Comparison of ENCODE assay signal across 24 cellular contexts in the genomic region with DNA sequence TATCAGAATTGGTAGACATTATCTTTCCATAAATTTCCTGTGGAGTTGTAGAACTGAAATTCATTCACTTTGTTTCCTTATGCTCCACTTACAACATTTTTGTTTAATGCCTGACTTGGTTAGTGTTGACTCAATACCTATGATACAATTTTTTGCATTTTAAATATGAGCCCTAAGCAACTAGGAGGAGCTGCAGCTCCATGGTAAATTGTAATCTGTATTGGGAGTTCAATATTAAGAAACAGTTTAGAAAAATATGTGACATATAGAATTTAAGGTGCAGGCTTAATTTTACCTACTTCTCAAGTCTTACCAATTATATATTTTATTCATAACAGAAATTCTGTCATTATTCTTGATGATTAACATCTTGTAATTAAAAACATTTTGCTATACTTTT.
DNase-seq lines count a peak whose midpoint lies in the region; ATAC-seq, FAIRE-seq and TF ChIP-seq lines count a peak whose summit lies in the region.
"Had no signal": no experiment of that assay in that cellular context is flagged by ENCODE, and none has a peak within 500 bp of the region (broad histone marks: within the 10 kb centered on the region; RNA-seq: fewer than 3 reads in every experiment).

No MANE protein-coding gene starts in this region.

- intact Hi-C loops in PC-3 (cut with micrococcal nuclease) = loop anchor here (5.0 to 10.0 kb wide), 2 partner anchors 236 to 826 kb away; no protein-coding TSS in a partner anchor

- H4K20me1 ChIP-seq in PC-3 (ENCODE audit: low read length) = no peaks in the 10 kb centered on the region

- POLR2A ChIA-PET in AG04450 (lab: Yijun Ruan, JAX) = no interaction called here
- POLR2A ChIA-PET in PC-3 (lab: Charles Lee; ENCODE audit: unreplicated experiment) = no interaction called here

- BruUV-seq in PC-3 (replicated peaks; lab: Mats Ljungman, UMichigan) = no TSS peak

- no peak for FAIRE-seq in D721Med (lab: Jason Lieb, UNC)
- FAIRE-seq: GM18507 had no signal

- no peak overlapping the region for H3K9ac ChIP-seq in PC-3 (ENCODE audit: low read length)
- H3K9ac ChIP-seq: parathyroid adenoma had no signal

- H3K36me3 ChIP-seq in PC-3 (ENCODE audit: low read depth, low read length) = no peaks in the 10 kb centered on the region
- H3K36me3 ChIP-seq: ascending aorta, colonic mucosa, thyroid gland had no signal

- H3K27ac ChIP-seq in AG04450 (ENCODE audit: low read depth, low read length) (no peak overlapping the region), PC-3 (ENCODE audit: low read length) (no peak overlapping the region)
- H3K27ac ChIP-seq: ascending aorta, colonic mucosa, parathyroid adenoma, thyroid gland had no signal

- no peaks in the 10 kb centered on the region for H3K9me2 ChIP-seq in PC-3 (replicated peaks; ENCODE audit: low read length)

- no peaks in the 10 kb centered on the region for H3K9me3 ChIP-seq in AG04450 (ENCODE audit: control insufficient read depth, insufficient read depth, low read length)
- no peaks in the 10 kb centered on the region for H3K9me3 ChIP-seq in PC-3 (ENCODE audit: low read length)
- H3K9me3 ChIP-seq: ascending aorta, colonic mucosa, thyroid gland had no signal

- DNase-seq in AG04450 (ENCODE audit: low read depth, low spot score) (no peak), D721Med (ENCODE audit: insufficient read length, low spot score) (no peak), PC-3 (peak; percentile 25), fibroblast of pulmonary artery (ENCODE audit: low read depth) (peak; percentile 30), KG1 (lab: John Stamatoyannopoulos, UW) (no peak)
- no peak for DNase-seq in stimulated activated naive CD4-positive, alpha-beta T cell treated with Interleukin-2 at 50 U/mL for 16 hours (lab: John Stamatoyannopoulos, UW)
- DNase-seq: activated CD8-positive, alpha-beta T cell treated with anti-CD3 and anti-CD28 coated beads, Interleukin-2, amount 10 ng/mL, durations not matched to agents 7 days and 5 days; activated naive CD4-positive, alpha-beta T cell treated with anti-CD3 and anti-CD28 coated beads, Interleukin-2, amount 50 U/mL, for 16 hours; activated T-cell treated with anti-CD3 and anti-CD28 coated beads, Interleukin-2, amount 50 U/mL, for 24 hours; colonic mucosa; foreskin fibroblast; kidney glomerular epithelial cell; naive thymus-derived CD8-positive, alpha-beta T cell; NCI-H187 treated with DMSO at 0.1 percent for 48 hours; NCI-H774; stimulated activated naive CD4-positive, alpha-beta T cell; T1000; thyroid gland had no signal

- H3K4me3 ChIP-seq in AG04450 (ENCODE audit: low read depth, low read length) (no peak overlapping the region), PC-3 (ENCODE audit: low read length) (no peak overlapping the region), fibroblast of pulmonary artery (replicated peaks; ENCODE audit: low read depth, low read length) (no peak overlapping the region)
- H3K4me3 ChIP-seq: ascending aorta, colonic mucosa, thyroid gland had no signal

- peak; percentile 33 for TF ChIP-seq CTCF in AG04450 (IDR thresholded peaks at IDR 0.05; ENCODE audit: low read depth, low read length)
- peak; percentile 25 for TF ChIP-seq CTCF in D721Med (IDR thresholded peaks at IDR 0.05; ENCODE audit: insufficient read depth, missing control alignments)
- TF ChIP-seq CTCF in PC-3 (conservative IDR thresholded peaks at IDR 0.05; ENCODE audit: low read depth, low read length) = no peak; the same call in 1 of the 2 replicates
- peak; percentile 15 for TF ChIP-seq CTCF in fibroblast of pulmonary artery (IDR thresholded peaks at IDR 0.05; ENCODE audit: low read length, missing control alignments)

- CTCF ChIA-PET in AG04450 (lab: Charles Lee) (no interaction called here), PC-3 (lab: Charles Lee) (no interaction called here)

- no peak overlapping the region for H2AFZ ChIP-seq in PC-3 (ENCODE audit: low read length)
- H2AFZ ChIP-seq: parathyroid adenoma had no signal

- no peaks in the 10 kb centered on the region for H3K27me3 ChIP-seq in AG04450 (ENCODE audit: control insufficient read depth, insufficient read depth, low read length)
- no peaks in the 10 kb centered on the region for H3K27me3 ChIP-seq in PC-3 (ENCODE audit: low read length)
- H3K27me3 ChIP-seq: ascending aorta, colonic mucosa, thyroid gland had no signal

- no peaks in the 10 kb centered on the region for H3F3A ChIP-seq in PC-3 (ENCODE audit: low read length, unreplicated experiment)

- H3K4me1 ChIP-seq in PC-3 (ENCODE audit: insufficient read depth, low read length) = no peaks in the 10 kb centered on the region
- H3K4me1 ChIP-seq: ascending aorta, colonic mucosa, parathyroid adenoma, thyroid gland had no signal

- peak; percentile 48; the same call in 1 of the 2 replicates for ATAC-seq in PC-3
- ATAC-seq in HG03378 (IDR thresholded peaks at IDR 0.05; ENCODE audit: unreplicated experiment) = no peak
- ATAC-seq: activated CD4-positive, CD25-positive, alpha-beta regulatory T cell treated with anti-CD3 and anti-CD28 coated beads, Interleukin-2, amount 50 U/mL, for 24 hours; activated CD8-positive, alpha-beta T cell treated with anti-CD3 and anti-CD28 coated beads, Interleukin-2, amount 10 ng/mL, durations not matched to agents 7 days and 5 days; naive thymus-derived CD8-positive, alpha-beta T cell; sciatic nerve had no signal

- no peak overlapping the region for H3K4me2 ChIP-seq in PC-3 (ENCODE audit: low read length)

- H3K79me2 ChIP-seq in PC-3 (ENCODE audit: low read length) = no peaks in the 10 kb centered on the region
- H3K79me2 ChIP-seq: parathyroid adenoma had no signal

Comparison
In these comparisons a context has a peak if more than half of its experiments do, and no peak if none do; other contexts are left out.
1. DNase-seq: peak in PC-3 (single experiment) and fibroblast of pulmonary artery (single experiment); none in AG04450 (single experiment), D721Med (single experiment), stimulated activated naive CD4-positive, alpha-beta T cell treated with Interleukin-2 at 50 U/mL for 16 hours (single experiment) and KG1 (single experiment).